ENCODE assay signal across 9 cellular contexts in the genomic region with DNA sequence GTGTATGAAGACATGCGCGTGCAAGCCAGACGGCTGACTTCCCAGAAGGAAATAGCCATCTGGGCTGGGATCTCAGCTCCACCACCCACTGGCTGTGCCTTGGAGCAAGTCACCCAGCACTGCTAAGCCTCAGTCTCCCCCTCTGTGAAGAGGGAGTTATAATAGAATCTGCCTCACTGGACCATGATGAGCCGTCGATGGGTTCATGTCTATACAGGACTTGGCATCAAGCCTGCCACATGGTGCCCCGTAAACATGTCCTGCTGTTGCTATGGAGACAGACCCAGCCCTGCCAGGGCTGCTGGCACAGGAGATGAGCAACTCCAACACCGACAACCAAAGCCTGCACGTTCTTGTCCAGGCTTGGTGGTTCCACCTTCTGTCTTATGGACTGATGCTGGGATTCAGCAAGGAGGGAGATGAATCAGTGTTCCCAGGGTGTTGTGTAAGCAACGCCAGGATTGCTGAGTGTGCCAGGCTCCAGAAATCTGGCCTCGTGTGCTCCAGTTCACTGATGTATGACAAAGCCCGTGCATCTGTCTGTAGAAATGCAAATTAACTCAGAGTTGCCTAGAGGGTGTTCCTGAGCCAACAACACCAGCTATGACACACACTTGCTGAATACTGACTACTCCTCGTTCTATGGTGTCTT. TPM values are rescaled to one million over a fixed set of nuclear protein-coding genes. Genes with fewer than 3 reads are reported as not detected.
DNase-seq lines count a peak whose midpoint lies in the region; ATAC-seq, FAIRE-seq and TF ChIP-seq lines count a peak whose summit lies in the region.
"Had no signal": no experiment of that assay in that cellular context is flagged by ENCODE, and none has a peak within 500 bp of the region (broad histone marks: within the 10 kb centered on the region; RNA-seq: fewer than 3 reads in every experiment).

No MANE protein-coding gene starts in this region.

- RAD21 ChIA-PET in GM12878 (lab: Charles Lee; ENCODE audit: unreplicated experiment), result no interaction called here

- 36% methylated on average over 11 of the region's 12 CpGs for WGBS in A549 (ENCODE audit: missing lambda C conversion rate)
- 26% methylated on average over 12 of the region's 12 CpGs for WGBS in GM12878 (ENCODE audit: insufficient coverage, insufficient replicate concordance, low lambda C conversion rate, missing lambda C conversion rate)
- WGBS in spleen, 5 donors, result 57 to 69% (median 60%) methylated on average over 12 of the region's 12 CpGs

- no peaks in the 10 kb centered on the region for H3K36me3 Mint-ChIP-seq in naive thymus-derived CD4-positive, alpha-beta T cell
- H3K36me3 Mint-ChIP-seq: brain had no signal

- no peaks in the 10 kb centered on the region for H3K36me3 ChIP-seq in GM06990 (ENCODE audit: control insufficient read depth, insufficient read depth, low read length)
- H3K36me3 ChIP-seq in GM12878 (ENCODE audit: control insufficient read depth in 2 of 2, insufficient read depth in 2 of 2, low read length in 1 of 2), result no peaks in the 10 kb centered on the region
- no peaks in the 10 kb centered on the region for H3K36me3 ChIP-seq in naive thymus-derived CD4-positive, alpha-beta T cell (ENCODE audit: control insufficient read depth in 2 of 3, insufficient read depth in 3 of 3, low read length in 3 of 3)
- no peaks in the 10 kb centered on the region for H3K36me3 ChIP-seq in spleen

- DNase-seq in A549 (ENCODE audit: low read depth in 1 of 2, low spot score in 1 of 2) (peak in 1 of 2 experiments; percentile 29), GM06990 (ENCODE audit: extremely low read depth, insufficient read length) (peak; percentile 64), HCEC 1CT (peak; percentile 53), NCI-H1092 treated with DMSO at 0.1 percent for 48 hours (lab: John Stamatoyannopoulos, UW) (peak; percentile 52), GM12878 (ENCODE audit: low read depth, low spot score) (no peak), spleen (no peak)
- peak in 5 of 9 donors; percentile 23 to 44 (median 34) for DNase-seq in naive thymus-derived CD4-positive, alpha-beta T cell
- DNase-seq in activated CD4-positive, CD25-positive, alpha-beta regulatory T cell (lab: John Stamatoyannopoulos, UW), result no peak

- FAIRE-seq in A549 (lab: Jason Lieb, UNC) (no peak), GM12878 (lab: Jason Lieb, UNC) (peak; percentile 52)

- SMC1A ChIA-PET in GM12878 (lab: Charles Lee; ENCODE audit: uncharacterized antibody, unreplicated experiment), result interaction anchor here (1.5 kb wide), 1 partner anchor 31 kb away, joined by 3 read pairs; no protein-coding TSS in a partner anchor

- H3K27ac Mint-ChIP-seq in naive thymus-derived CD4-positive, alpha-beta T cell, result no peak overlapping the region
- H3K27ac Mint-ChIP-seq: brain had no signal

- H3K27me3 ChIP-seq in GM06990 (replicated peaks; ENCODE audit: control insufficient read depth, insufficient read depth, low read length) (no peaks in the 10 kb centered on the region), GM12878 (replicated peaks in 1 of 2; ENCODE audit: control insufficient read depth in 2 of 2, insufficient read depth in 2 of 2, low read length in 1 of 2) (no peaks in the 10 kb centered on the region), spleen (replicated peaks in 1 of 7) (no peaks in the 10 kb centered on the region)
- H3K27me3 ChIP-seq in naive thymus-derived CD4-positive, alpha-beta T cell (ENCODE audit: control insufficient read depth in 2 of 2, insufficient read depth in 2 of 2, low read length in 2 of 2), result no peaks in the 10 kb centered on the region

- BruUV-seq in GM12878 (replicated peaks; lab: Mats Ljungman, UMichigan), result no TSS peak

- no peaks in the 10 kb centered on the region for H4K20me1 ChIP-seq in GM12878 (ENCODE audit: control insufficient read depth, insufficient read depth)

- H3K4me2 ChIP-seq in A549, result no peak overlapping the region
- peak overlapping the region; percentile 23; the same call in 1 of the 2 replicates for H3K4me2 ChIP-seq in GM12878 (ENCODE audit: control insufficient read depth, insufficient read depth)

- ATAC-seq in A549 (peak; percentile 59 to 67), GM12878 (peak; percentile 90)
- ATAC-seq in naive thymus-derived CD4-positive, alpha-beta T cell, result peak; percentile 47

- no peak overlapping the region for H3K4me3 ChIP-seq in A549
- no peak overlapping the region; the same call in 1 of the 2 replicates for H3K4me3 ChIP-seq in GM06990 (replicated peaks; ENCODE audit: low read depth, low read length)
- no peak overlapping the region for H3K4me3 ChIP-seq in GM12878
- H3K4me3 ChIP-seq in naive thymus-derived CD4-positive, alpha-beta T cell (ENCODE audit: low read length), result no peak overlapping the region
- H3K4me3 ChIP-seq in spleen, result no peak overlapping the region

- in situ Hi-C loops in GM12878 (cut with MboI), result no loop called here

- no peaks in the 10 kb centered on the region for H3K9me3 ChIP-seq in A549
- H3K9me3 ChIP-seq in GM12878 (replicated peaks; ENCODE audit: control insufficient read depth, insufficient read depth, low read length), result no peaks in the 10 kb centered on the region
- H3K9me3 ChIP-seq in naive thymus-derived CD4-positive, alpha-beta T cell (ENCODE audit: control insufficient read depth in 2 of 3, low read length in 3 of 3), result no peaks in the 10 kb centered on the region
- H3K9me3 ChIP-seq in spleen, result no peaks in the 10 kb centered on the region

- H2AFZ ChIP-seq in GM12878 (ENCODE audit: control insufficient read depth, low read depth, low read length), result peak overlapping the region; percentile 6; the same call in 1 of the 2 replicates

- H3K27ac ChIP-seq in A549 (no peak overlapping the region), GM12878 (ENCODE audit: control insufficient read depth, insufficient read depth) (no peak overlapping the region), spleen (peak overlapping the region in 1 of 8 donors; percentile 46)
- no peak overlapping the region for H3K27ac ChIP-seq in naive thymus-derived CD4-positive, alpha-beta T cell (ENCODE audit: low read depth, low read length)

- TF ChIP-seq CTCF in A549 (IDR thresholded peaks at IDR 0.05), result no peak
- TF ChIP-seq CTCF in GM06990 (IDR thresholded peaks at IDR 0.05; ENCODE audit: insufficient read depth, low read length, poor library complexity, severe bottlenecking), result no peak
- TF ChIP-seq CTCF in GM12878 (IDR thresholded peaks at IDR 0.05 in 2 of 3, conservative IDR thresholded peaks at IDR 0.05 in 1 of 3; ENCODE audit: control insufficient read depth in 2 of 3, extremely low read depth in 1 of 3, insufficient read depth in 1 of 3, low read depth in 3 of 3, low read length in 3 of 3), result no peak
- TF ChIP-seq CTCF in spleen (IDR thresholded peaks at IDR 0.05 in 8 of 11, conservative IDR thresholded peaks at IDR 0.05 in 3 of 11), result no peak

- intact Hi-C loops in GM12878 (cut with micrococcal nuclease; ENCODE audit: unreplicated experiment), result loop anchor here (10.0 kb wide), 1 partner anchor 1254 kb away; no protein-coding TSS in a partner anchor
- intact Hi-C loops in naive thymus-derived CD4-positive, alpha-beta T cell (cut with micrococcal nuclease), result no loop called here
- intact Hi-C loops in spleen (cut with DNase I; ENCODE audit: low total_unique reads), result no loop called here

- POLR2A ChIA-PET in A549 (lab: Yijun Ruan, JAX), result no interaction called here
- POLR2A ChIA-PET in GM12878 (lab: Charles Lee), result no interaction called here
- POLR2A ChIA-PET in naive thymus-derived CD4-positive, alpha-beta T cell (lab: Charles Lee), result no interaction called here

- peaks cover 0 to 4% (median 0%) of the 10 kb centered on the region in 11 donors for H3K9me3 Mint-ChIP-seq in naive thymus-derived CD4-positive, alpha-beta T cell

- no peak overlapping the region for H3K9ac ChIP-seq in GM12878 (ENCODE audit: control insufficient read depth, insufficient read depth, low read length)

- TF ChIP-seq EP300 in A549 (IDR thresholded peaks at IDR 0.05), result no peak
- TF ChIP-seq EP300 in GM12878 (IDR thresholded peaks at IDR 0.05; ENCODE audit: borderline replicate concordance in 1 of 2, control insufficient read depth in 1 of 2, low read depth in 2 of 2, low read length in 2 of 2), result no peak

- TF ChIP-seq POLR2A in A549 (IDR thresholded peaks at IDR 0.05; ENCODE audit: low read length), result no peak
- no peak for TF ChIP-seq POLR2A in GM12878 (IDR thresholded peaks at IDR 0.05; ENCODE audit: low read depth, low read length)
- TF ChIP-seq POLR2A in spleen (IDR thresholded peaks at IDR 0.05), result no peak

- CTCF ChIA-PET in A549 (lab: Yijun Ruan, JAX), result no interaction called here
- CTCF ChIA-PET in GM12878 (lab: Yijun Ruan, JAX), result interaction anchor here (0.6 to 1.3 kb wide), 2 partner anchors 18 to 26 kb away, joined by 3 to 6 read pairs; no protein-coding TSS in a partner anchor
- CTCF ChIA-PET in naive thymus-derived CD4-positive, alpha-beta T cell (lab: Charles Lee), result no interaction called here

- H3K4me1 ChIP-seq in A549 (no peaks in the 10 kb centered on the region; the same call in 2 of the 3 replicates), GM12878 (ENCODE audit: control insufficient read depth, insufficient read depth, low read length) (peaks cover 26% of the 10 kb centered on the region), spleen (peaks cover 0 to 37% (median 24%) of the 10 kb centered on the region in 6 donors)
- H3K4me1 ChIP-seq in naive thymus-derived CD4-positive, alpha-beta T cell (ENCODE audit: control insufficient read depth in 2 of 2, insufficient read depth in 2 of 2, low read length in 2 of 2), result peaks cover 27 to 36% of the 10 kb centered on the region in 2 donors

- no peaks in the 10 kb centered on the region; the same call in none of the 2 replicates for H3K79me2 ChIP-seq in GM12878 (ENCODE audit: control insufficient read depth, insufficient read depth, low read length)

- TF ChIP-seq RAD21 in A549 (conservative IDR thresholded peaks at IDR 0.05 in 1 of 2, IDR thresholded peaks at IDR 0.05 in 1 of 2) (no peak), GM12878 (IDR thresholded peaks at IDR 0.05; ENCODE audit: insufficient read depth, low read depth, low read length) (no peak)

- H3K27me3 Mint-ChIP-seq in naive thymus-derived CD4-positive, alpha-beta T cell, result no peaks in the 10 kb centered on the region

- no peak overlapping the region for H3K4me3 Mint-ChIP-seq in naive thymus-derived CD4-positive, alpha-beta T cell
- H3K4me3 Mint-ChIP-seq: brain had no signal

- H3K4me1 Mint-ChIP-seq in naive thymus-derived CD4-positive, alpha-beta T cell, result peaks cover 0 to 12% (median 7%) of the 10 kb centered on the region in 7 donors
- H3K4me1 Mint-ChIP-seq: brain had no signal

RNA-seq across cellular contexts. Expression of gene GPR15LG, which starts 5.6 kb away (rescaled TPM):
- not detected in 2 replicates for polyA plus RNA-seq in A549 (2011; rRNA removed)
- polyA plus RNA-seq in A549 (2012; cell fraction: cytosol; rRNA removed), result not detected in 2 replicates
- not detected in 2 replicates for polyA plus RNA-seq in A549 (2012; cell fraction: nucleus; rRNA removed)
- not detected in 3 replicates for polyA plus RNA-seq in A549 (2017; fragmentation: RNase III; extraction: RNeasy Plus Mini Kit Qiagen cat#74134 plus additional on column Dnase treatment)
- not detected in 2 replicates for polyA minus RNA-seq in A549 (2011; rRNA and poly(A)+ RNA removed)
- total RNA-seq in GM12878 (2013; cell fraction: nucleolus; rRNA removed), result not detected in 2 replicates
- 1.2 and 2.0 TPM in 2 replicates for total RNA-seq in GM12878 (2014; rRNA removed)
- total RNA-seq in GM12878 (2014; rRNA removed; fragmentation: Illumina TruSeq; extraction: Trizol), result 1.1 and 1.4 TPM in 2 replicates
- 1.3 and 1.5 TPM in 2 replicates for total RNA-seq in GM12878 (2021)
- 0.96 TPM for polyA plus RNA-seq in GM12878 (2011; ENCODE audit: low read depth)
- 5.9 and 12.2 TPM in 2 replicates for polyA plus RNA-seq in GM12878 (2011; rRNA removed)
- polyA plus RNA-seq in GM12878 (2011; cell fraction: cytosol; rRNA removed), result 13.3 and 14.9 TPM in 2 replicates
- polyA plus RNA-seq in GM12878 (2011; cell fraction: nucleus; rRNA removed), result 4.2 and 5.7 TPM in 2 replicates
- polyA plus RNA-seq in GM12878 (2012), result 0.58 and 0.80 TPM in 2 replicates
- polyA plus RNA-seq in GM12878 (2014; fragmentation: Illumina TruSeq; extraction: Trizol), result 0.73 and 1.7 TPM in 2 replicates
- 1 to 10 TPM; 1.2 TPM for polyA plus RNA-seq in GM12878 (2014; fragmentation: Nextera tagmentation; extraction: Ambion mirVana)
- polyA plus RNA-seq in GM12878 (2014; rRNA removed), result 0.80 and 1.5 TPM in 2 replicates
- polyA plus RNA-seq in GM12878 (2016; fragmentation: Nextera tagmentation; extraction: Ambion mirVana), result 1 to 10 TPM; 4.2 to 5.0 TPM
- 4.2 and 10.5 TPM in 2 replicates for polyA minus RNA-seq in GM12878 (2011; rRNA and poly(A)+ RNA removed)
- 2.9 and 5.5 TPM in 2 replicates for polyA minus RNA-seq in GM12878 (2011; cell fraction: cytosol; rRNA and poly(A)+ RNA removed)
- polyA minus RNA-seq in GM12878 (2011; cell fraction: nucleus; rRNA and poly(A)+ RNA removed), result 2.2 and 3.6 TPM in 2 replicates
- total RNA-seq in naive thymus-derived CD4-positive, alpha-beta T cell, result not detected
- polyA plus RNA-seq in naive thymus-derived CD4-positive, alpha-beta T cell, result not detected
- total RNA-seq in spleen, result not detected
- polyA plus RNA-seq in spleen, result under 1 TPM in 1 of 3 donors, not detected in 2; 0.16 TPM

RNA-seq across cellular contexts. Expression of gene CDHR1, which starts 15.2 kb away (rescaled TPM):
- polyA plus RNA-seq in A549 (2011; rRNA removed) (0.04 and 0.05 TPM in 2 replicates), A549 (2017; fragmentation: RNase III; extraction: RNeasy Plus Mini Kit Qiagen cat#74134 plus additional on column Dnase treatment) (0.03 to 0.10 TPM (median 0.09 TPM) in 3 replicates), GM12878 (2011; rRNA removed) (2.3 and 3.0 TPM in 2 replicates), GM12878 (2014; fragmentation: Illumina TruSeq; extraction: Trizol) (0.48 and 0.71 TPM in 2 replicates), GM12878 (2014; fragmentation: Nextera tagmentation; extraction: Ambion mirVana) (under 1 TPM; 0.20 to 0.24 TPM), GM12878 (2014; rRNA removed) (0.52 and 0.58 TPM in 2 replicates), GM12878 (2016; fragmentation: Nextera tagmentation; extraction: Ambion mirVana) (under 1 TPM; 0.28 to 0.40 TPM), spleen (1 to 10 TPM in 2 of 3 donors, under 1 TPM in 1; 0.53 to 2.2 (median 2.1) TPM)
- polyA plus RNA-seq in A549 (2012; cell fraction: cytosol; rRNA removed), result 0.05 and 0.12 TPM in 2 replicates
- polyA plus RNA-seq in A549 (2012; cell fraction: nucleus; rRNA removed), result 0.22 and 0.28 TPM in 2 replicates
- polyA minus RNA-seq in A549 (2011; rRNA and poly(A)+ RNA removed), result 0.29 TPM in 1 of 2 replicates, not detected in the other
- 0.20 and 0.40 TPM in 2 replicates for total RNA-seq in GM12878 (2013; cell fraction: nucleolus; rRNA removed)
- total RNA-seq in GM12878 (2014; rRNA removed) (0.17 and 0.27 TPM in 2 replicates), GM12878 (2014; rRNA removed; fragmentation: Illumina TruSeq; extraction: Trizol) (0.22 and 0.23 TPM in 2 replicates), GM12878 (2021) (0.41 and 0.82 TPM in 2 replicates), spleen (10 to 100 TPM in 1 of 7 donors, 1 to 10 TPM in 6; 2.5 to 10.6 (median 7.3) TPM)
- 0.46 TPM for polyA plus RNA-seq in GM12878 (2011; ENCODE audit: low read depth)
- 2.1 and 2.9 TPM in 2 replicates for polyA plus RNA-seq in GM12878 (2011; cell fraction: cytosol; rRNA removed)
- polyA plus RNA-seq in GM12878 (2011; cell fraction: nucleus; rRNA removed), result 10.9 and 15.4 TPM in 2 replicates
- 0.42 and 0.81 TPM in 2 replicates for polyA plus RNA-seq in GM12878 (2012)
- 1.4 TPM in 2 replicates for polyA minus RNA-seq in GM12878 (2011; rRNA and poly(A)+ RNA removed)
- 0.62 and 1.5 TPM in 2 replicates for polyA minus RNA-seq in GM12878 (2011; cell fraction: cytosol; rRNA and poly(A)+ RNA removed)
- 1.2 and 1.8 TPM in 2 replicates for polyA minus RNA-seq in GM12878 (2011; cell fraction: nucleus; rRNA and poly(A)+ RNA removed)
- total RNA-seq in naive thymus-derived CD4-positive, alpha-beta T cell, result 1 to 10 TPM in 1 of 5 experiments, under 1 TPM in 3, not detected in 1; 0.15 to 1.6 (median 0.43) TPM
- under 1 TPM in 1 of 2 donors, not detected in 1; 0.16 TPM for polyA plus RNA-seq in naive thymus-derived CD4-positive, alpha-beta T cell

RNA-seq across cellular contexts. Expression of gene GHITM, which starts 39.9 kb away (rescaled TPM):
- 309 and 360 TPM in 2 replicates for polyA plus RNA-seq in A549 (2011; rRNA removed)
- polyA plus RNA-seq in A549 (2012; cell fraction: cytosol; rRNA removed), result 134 and 160 TPM in 2 replicates
- 60.2 and 88.5 TPM in 2 replicates for polyA plus RNA-seq in A549 (2012; cell fraction: nucleus; rRNA removed)
- polyA plus RNA-seq in A549 (2017; fragmentation: RNase III; extraction: RNeasy Plus Mini Kit Qiagen cat#74134 plus additional on column Dnase treatment), result 212 to 225 TPM (median 220 TPM) in 3 replicates
- polyA minus RNA-seq in A549 (2011; rRNA and poly(A)+ RNA removed), result 136 and 181 TPM in 2 replicates
- 22.9 and 24.6 TPM in 2 replicates for total RNA-seq in GM12878 (2013; cell fraction: nucleolus; rRNA removed)
- total RNA-seq in GM12878 (2014; rRNA removed), result 153 and 180 TPM in 2 replicates
- total RNA-seq in GM12878 (2014; rRNA removed; fragmentation: Illumina TruSeq; extraction: Trizol), result 153 and 157 TPM in 2 replicates
- total RNA-seq in GM12878 (2021), result 120 and 128 TPM in 2 replicates
- polyA plus RNA-seq in GM12878 (2011; ENCODE audit: low read depth), result 92.5 TPM
- polyA plus RNA-seq in GM12878 (2011; rRNA removed), result 257 and 294 TPM in 2 replicates
- polyA plus RNA-seq in GM12878 (2011; cell fraction: cytosol; rRNA removed), result 147 and 172 TPM in 2 replicates
- 69.2 and 70.0 TPM in 2 replicates for polyA plus RNA-seq in GM12878 (2011; cell fraction: nucleus; rRNA removed)
- polyA plus RNA-seq in GM12878 (2012), result 97.0 and 105 TPM in 2 replicates
- polyA plus RNA-seq in GM12878 (2014; fragmentation: Illumina TruSeq; extraction: Trizol), result 147 and 190 TPM in 2 replicates
- polyA plus RNA-seq in GM12878 (2014; fragmentation: Nextera tagmentation; extraction: Ambion mirVana), result 100 to 1,000 TPM; 366 to 501 TPM
- polyA plus RNA-seq in GM12878 (2014; rRNA removed), result 146 and 162 TPM in 2 replicates
- 100 to 1,000 TPM; 295 to 299 TPM for polyA plus RNA-seq in GM12878 (2016; fragmentation: Nextera tagmentation; extraction: Ambion mirVana)
- polyA minus RNA-seq in GM12878 (2011; rRNA and poly(A)+ RNA removed), result 132 and 140 TPM in 2 replicates
- polyA minus RNA-seq in GM12878 (2011; cell fraction: cytosol; rRNA and poly(A)+ RNA removed), result 36.9 and 41.3 TPM in 2 replicates
- 14.1 and 21.1 TPM in 2 replicates for polyA minus RNA-seq in GM12878 (2011; cell fraction: nucleus; rRNA and poly(A)+ RNA removed)
- 100 to 1,000 TPM in 1 of 5 experiments, 10 to 100 TPM in 4; 61.5 to 115 (median 76.3) TPM for total RNA-seq in naive thymus-derived CD4-positive, alpha-beta T cell
- polyA plus RNA-seq in naive thymus-derived CD4-positive, alpha-beta T cell, result 100 to 1,000 TPM; 234 to 312 TPM
- 100 to 1,000 TPM in 5 of 7 donors, 10 to 100 TPM in 2; 95.0 to 152 (median 103) TPM for total RNA-seq in spleen
- 100 to 1,000 TPM in 1 of 3 donors, 10 to 100 TPM in 2; 69.2 to 117 (median 99.9) TPM for polyA plus RNA-seq in spleen

RNA-seq across cellular contexts. Expression of gene LRIT2, which starts 46.2 kb away (rescaled TPM):
- not detected in 2 replicates for polyA plus RNA-seq in A549 (2011; rRNA removed)
- polyA plus RNA-seq in A549 (2012; cell fraction: cytosol; rRNA removed), result not detected in 2 replicates
- not detected in 2 replicates for polyA plus RNA-seq in A549 (2012; cell fraction: nucleus; rRNA removed)
- not detected in 3 replicates for polyA plus RNA-seq in A549 (2017; fragmentation: RNase III; extraction: RNeasy Plus Mini Kit Qiagen cat#74134 plus additional on column Dnase treatment)
- not detected in 2 replicates for polyA minus RNA-seq in A549 (2011; rRNA and poly(A)+ RNA removed)
- not detected in 2 replicates for total RNA-seq in GM12878 (2013; cell fraction: nucleolus; rRNA removed)
- not detected in 2 replicates for total RNA-seq in GM12878 (2014; rRNA removed)
- not detected in 2 replicates for total RNA-seq in GM12878 (2014; rRNA removed; fragmentation: Illumina TruSeq; extraction: Trizol)
- not detected in 2 replicates for total RNA-seq in GM12878 (2021)
- polyA plus RNA-seq in GM12878 (2011; ENCODE audit: low read depth), result not detected
- not detected in 2 replicates for polyA plus RNA-seq in GM12878 (2011; rRNA removed)
- not detected in 2 replicates for polyA plus RNA-seq in GM12878 (2011; cell fraction: cytosol; rRNA removed)
- not detected in 2 replicates for polyA plus RNA-seq in GM12878 (2011; cell fraction: nucleus; rRNA removed)
- not detected in 2 replicates for polyA plus RNA-seq in GM12878 (2012)
- not detected in 2 replicates for polyA plus RNA-seq in GM12878 (2014; fragmentation: Illumina TruSeq; extraction: Trizol)
- not detected for polyA plus RNA-seq in GM12878 (2014; fragmentation: Nextera tagmentation; extraction: Ambion mirVana)
- not detected in 2 replicates for polyA plus RNA-seq in GM12878 (2014; rRNA removed)
- polyA plus RNA-seq in GM12878 (2016; fragmentation: Nextera tagmentation; extraction: Ambion mirVana), result not detected
- polyA minus RNA-seq in GM12878 (2011; rRNA and poly(A)+ RNA removed), result not detected in 2 replicates
- polyA minus RNA-seq in GM12878 (2011; cell fraction: cytosol; rRNA and poly(A)+ RNA removed), result not detected in 2 replicates
- not detected in 2 replicates for polyA minus RNA-seq in GM12878 (2011; cell fraction: nucleus; rRNA and poly(A)+ RNA removed)
- total RNA-seq in naive thymus-derived CD4-positive, alpha-beta T cell, result not detected
- polyA plus RNA-seq in naive thymus-derived CD4-positive, alpha-beta T cell, result not detected
- not detected for total RNA-seq in spleen
- polyA plus RNA-seq in spleen, result not detected

Comparison
In these comparisons a context has a peak if more than half of its experiments do, and no peak if none do; other contexts are left out.
1. DNase-seq: peak in GM06990 (single experiment), HCEC 1CT (single experiment), NCI-H1092 treated with DMSO at 0.1 percent for 48 hours (single experiment) and naive thymus-derived CD4-positive, alpha-beta T cell (5 of 9); none in GM12878 (single experiment), spleen (single experiment) and activated CD4-positive, CD25-positive, alpha-beta regulatory T cell (0 of 4).
2. Of the 24 proteins assayed by ChIP-seq in both GM12878 and A549: peak only in GM12878: BHLHE40, MAX and PBX3; only in A549: none; in both: none; in neither: 21.
3. Peak in every context shown above with its lines, with median percentiles within 50 percentile points of each other: ATAC-seq.